26 cellular contexts compared by ENCODE assay signal in the genomic region with DNA sequence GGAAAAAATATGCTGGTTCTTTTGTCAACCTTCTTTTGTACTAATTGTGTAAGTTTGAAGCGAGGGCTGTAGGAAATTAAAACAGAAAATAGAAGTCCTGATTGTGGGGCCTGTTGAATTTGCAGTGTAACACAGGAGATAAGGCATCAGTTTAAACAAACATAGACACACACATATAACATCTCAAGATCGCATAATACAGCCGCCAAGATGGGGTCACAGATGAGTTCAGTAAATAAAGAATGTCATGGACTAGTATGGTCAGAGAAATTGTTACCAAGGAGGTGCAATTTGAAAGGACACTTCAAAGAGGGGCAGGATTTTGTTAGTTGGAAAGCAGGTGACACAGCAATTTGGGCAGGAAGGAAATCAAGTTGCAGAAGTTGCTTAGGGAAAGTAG.
DNase-seq lines count a peak whose midpoint lies in the region; ATAC-seq and TF ChIP-seq lines count a peak whose summit lies in the region.
"Had no signal": no experiment of that assay in that cellular context is flagged by ENCODE, and none has a peak within 500 bp of the region (broad histone marks: within the 10 kb centered on the region; RNA-seq: fewer than 3 reads in every experiment).

No MANE protein-coding gene starts in this region.

- H3K4me3 ChIP-seq in CD8-positive, alpha-beta memory T cell (ENCODE audit: low read length): no peak overlapping the region
- H3K4me3 ChIP-seq: adrenal gland, K562, left ventricle myocardium inferior, spleen, tibial nerve had no signal

- ATAC-seq in GM19455 (IDR thresholded peaks at IDR 0.05; ENCODE audit: unreplicated experiment): no peak
- ATAC-seq: K562 had no signal

- CTCF ChIA-PET in CD8-positive, alpha-beta memory T cell (lab: Charles Lee): no interaction called here

- no peaks in the 10 kb centered on the region for H3K4me1 ChIP-seq in CD8-positive, alpha-beta memory T cell (ENCODE audit: insufficient read depth, low read length)

- peak; percentile 23 for DNase-seq in H4 (ENCODE audit: low spot score)
- peak; percentile 13 for DNase-seq in RPMI8226
- DNase-seq in endothelial cell (ENCODE audit: low spot score): no peak
- DNase-seq in progenitor cell of endocrine pancreas (ENCODE audit: low spot score, unreplicated experiment): no peak
- DNase-seq in globus pallidus (ENCODE audit: low spot score): no peak
- DNase-seq in CD8-positive, alpha-beta memory T cell: no peak
- no peak for DNase-seq in SKM-1 (lab: John Stamatoyannopoulos, UW; ENCODE audit: unreplicated experiment)
- DNase-seq: activated naive CD4-positive, alpha-beta T cell; activated T-cell treated with anti-CD3 and anti-CD28 coated beads, Interleukin-2, amount 50 U/mL, for 1 hour; adrenal gland; DMS79 treated with DMSO at 0.1 percent for 48 hours; foreskin fibroblast; H9; immature natural killer cell; left ventricle myocardium inferior; NCI-H1694; NCI-H2171 treated with DMSO at 0.1 percent for 48 hours; NCI-H524 treated with DMSO at 0.1 percent for 48 hours; SK-N-SH; spleen had no signal

- H3K36me3 ChIP-seq in CD8-positive, alpha-beta memory T cell (ENCODE audit: insufficient read depth, low read length): no peaks in the 10 kb centered on the region
- H3K36me3 ChIP-seq: adrenal gland, left ventricle myocardium inferior, neutrophil, spleen, tibial nerve had no signal

- H3K9me3 ChIP-seq in CD8-positive, alpha-beta memory T cell (ENCODE audit: low read length): no peaks in the 10 kb centered on the region
- H3K9me3 ChIP-seq: adrenal gland, left ventricle myocardium inferior, neutrophil, SK-N-SH, spleen, tibial nerve had no signal

- H3K27ac Mint-ChIP-seq in endothelial cell (ENCODE audit: unreplicated experiment): peak overlapping the region; percentile 4
- peak overlapping the region; percentile 17 for H3K27ac Mint-ChIP-seq in progenitor cell of endocrine pancreas
- no peak overlapping the region for H3K27ac Mint-ChIP-seq in CD8-positive, alpha-beta memory T cell
- H3K27ac Mint-ChIP-seq: H9; immature natural killer cell; stimulated activated naive CD8-positive, alpha-beta T cell treated with anti-CD3 and anti-CD28 coated beads, Interleukin-15, Interleukin-2, amounts not matched to agents 100 ng/mL and 50 ng/mL, for 24 hours had no signal

- H3K27me3 ChIP-seq in CD8-positive, alpha-beta memory T cell (ENCODE audit: insufficient read depth, low read length, poor library complexity, severe bottlenecking): no peaks in the 10 kb centered on the region
- H3K27me3 ChIP-seq: adrenal gland, neutrophil, spleen, tibial nerve had no signal

- no peak overlapping the region for H3K27ac ChIP-seq in CD8-positive, alpha-beta memory T cell (ENCODE audit: low read depth, low read length)
- H3K27ac ChIP-seq: epithelial cell of prostate, neutrophil, spleen had no signal

- H3K36me3 Mint-ChIP-seq in endothelial cell (ENCODE audit: low read depth, unreplicated experiment) (no peaks in the 10 kb centered on the region), progenitor cell of endocrine pancreas (ENCODE audit: insufficient read depth) (no peaks in the 10 kb centered on the region)
- no peaks in the 10 kb centered on the region for H3K36me3 Mint-ChIP-seq in CD8-positive, alpha-beta memory T cell
- H3K36me3 Mint-ChIP-seq: immature natural killer cell had no signal

- H3K4me3 Mint-ChIP-seq in endothelial cell (ENCODE audit: unreplicated experiment) (no peak overlapping the region), progenitor cell of endocrine pancreas (ENCODE audit: low read depth) (peak overlapping the region; percentile 45)
- H3K4me3 Mint-ChIP-seq in CD8-positive, alpha-beta memory T cell: no peak overlapping the region
- H3K4me3 Mint-ChIP-seq: H9; immature natural killer cell; stimulated activated naive CD8-positive, alpha-beta T cell treated with anti-CD3 and anti-CD28 coated beads, Interleukin-15, Interleukin-2, amounts not matched to agents 100 ng/mL and 50 ng/mL, for 24 hours had no signal

- POLR2A ChIA-PET in CD8-positive, alpha-beta memory T cell (lab: Charles Lee): no interaction called here

- H3K27me3 Mint-ChIP-seq in endothelial cell (ENCODE audit: unreplicated experiment) (no peaks in the 10 kb centered on the region), progenitor cell of endocrine pancreas (no peaks in the 10 kb centered on the region)
- H3K27me3 Mint-ChIP-seq in CD8-positive, alpha-beta memory T cell: no peaks in the 10 kb centered on the region
- H3K27me3 Mint-ChIP-seq: stimulated activated naive CD8-positive, alpha-beta T cell treated with anti-CD3 and anti-CD28 coated beads, Interleukin-15, Interleukin-2, amounts not matched to agents 100 ng/mL and 50 ng/mL, for 24 hours had no signal

- H3K4me1 Mint-ChIP-seq in endothelial cell (ENCODE audit: unreplicated experiment) (peaks cover 25% of the 10 kb centered on the region), progenitor cell of endocrine pancreas (ENCODE audit: low read depth) (peaks cover 24% of the 10 kb centered on the region)
- no peaks in the 10 kb centered on the region for H3K4me1 Mint-ChIP-seq in CD8-positive, alpha-beta memory T cell
- H3K4me1 Mint-ChIP-seq: immature natural killer cell had no signal

- H3K9me3 Mint-ChIP-seq in endothelial cell (ENCODE audit: unreplicated experiment) (no peaks in the 10 kb centered on the region), progenitor cell of endocrine pancreas (ENCODE audit: low read depth) (no peaks in the 10 kb centered on the region)
- H3K9me3 Mint-ChIP-seq in CD8-positive, alpha-beta memory T cell: peaks cover 0 to 1% (median 0%) of the 10 kb centered on the region in 5 donors
- H3K9me3 Mint-ChIP-seq: H9; stimulated activated naive CD8-positive, alpha-beta T cell treated with anti-CD3 and anti-CD28 coated beads, Interleukin-15, Interleukin-2, amounts not matched to agents 100 ng/mL and 50 ng/mL, for 24 hours had no signal

- no peak for TF ChIP-seq CTCF in endothelial cell (IDR thresholded peaks at IDR 0.05; ENCODE audit: unreplicated experiment)
- no peak for TF ChIP-seq CTCF in progenitor cell of endocrine pancreas (IDR thresholded peaks at IDR 0.05; ENCODE audit: unreplicated experiment)

Comparison
In these comparisons a context has a peak if more than half of its experiments do, and no peak if none do; other contexts are left out.
1. DNase-seq: peak in H4 (single experiment) and RPMI8226 (single experiment); none in endothelial cell (single experiment), progenitor cell of endocrine pancreas (single experiment), globus pallidus (single experiment), CD8-positive, alpha-beta memory T cell (0 of 5) and SKM-1 (single experiment).
2. H3K27ac Mint-ChIP-seq: peak in endothelial cell (single experiment) and progenitor cell of endocrine pancreas (single experiment); none in CD8-positive, alpha-beta memory T cell (0 of 8).